1 cellular context compared by ENCODE assay signal in genomic region chr17:82450357-82451106, GRCh38.
A peak's percentile ranks its signal among the peaks of the same experiment; 100 is the strongest.
TF ChIP-seq lines count a peak whose summit lies in the region.

TSS of gene CYBC1 (minus strand) at chr17:82450752. CDS start at chr17:82449254, 1,498 bp downstream.

TF ChIP-seq in K562, 482 proteins besides CTCF, POLR2A, EP300 and RAD21 (continued from another document and continues in another):
- TF ChIP-seq CREB1 (IDR thresholded peaks at IDR 0.05) (peak; percentile 49; the same call in 1 of the 2 replicates), CREB1 (CRISPR knock-in tag; IDR thresholded peaks at IDR 0.05) (no peak), BMI1 (IDR thresholded peaks at IDR 0.05; ENCODE audit: low read length) (no peak), ZNF318 (IDR thresholded peaks at IDR 0.05; ENCODE audit: borderline replicate concordance in 1 of 2, low read depth in 1 of 2) (no peak), RBM22 (IDR thresholded peaks at IDR 0.05; ENCODE audit: low read depth, low read length, poor library complexity, severe bottlenecking) (peak; percentile 34), PTRF (tag; IDR thresholded peaks at IDR 0.05) (no peak), ZBTB33 (CRISPR knock-in tag; IDR thresholded peaks at IDR 0.05) (0 out of 2 replicates have a peak, but pooled peaks have one; percentile 10), IRF9 (tag; IDR thresholded peaks at IDR 0.05) (no peak), ZNF561 (CRISPR knock-in tag; conservative IDR thresholded peaks at IDR 0.05) (no peak), HINFP (tag; conservative IDR thresholded peaks at IDR 0.05; ENCODE audit: low read depth) (no peak), GTF2B (IDR thresholded peaks at IDR 0.05; ENCODE audit: extremely low read depth, insufficient read length) (no peak), GTF3C2 (IDR thresholded peaks at IDR 0.05; ENCODE audit: borderline replicate concordance, extremely low read depth, insufficient read length) (no peak), ZBTB43 (CRISPR knock-in tag; IDR thresholded peaks at IDR 0.05) (0 out of 2 replicates have a peak, but pooled peaks have one; percentile 65), TAF1 (IDR thresholded peaks at IDR 0.05; ENCODE audit: control insufficient read depth, extremely low read depth, insufficient read depth, low read length, severe bottlenecking) (peak; percentile 83), PCBP2 (IDR thresholded peaks at IDR 0.05; ENCODE audit: low read depth, low read length, poor library complexity, severe bottlenecking) (no peak), TGIF2 (CRISPR knock-in tag; IDR thresholded peaks at IDR 0.05) (no peak), MEF2D (tag; conservative IDR thresholded peaks at IDR 0.05; ENCODE audit: low read depth) (no peak), SAP30 (IDR thresholded peaks at IDR 0.05; ENCODE audit: borderline replicate concordance, insufficient read depth, low read depth, low read length, poor library complexity, severe bottlenecking) (peak; percentile 86), ZNF224 (CRISPR knock-in tag; IDR thresholded peaks at IDR 0.05) (no peak), ZNF507 (tag; conservative IDR thresholded peaks at IDR 0.05) (no peak), BHLHE40 (IDR thresholded peaks at IDR 0.05; ENCODE audit: low read length) (peak; percentile 65; the same call in 1 of the 2 replicates), PTBP1 (IDR thresholded peaks at IDR 0.05; ENCODE audit: low read depth, low read length) (no peak), KLF1 (tag; IDR thresholded peaks at IDR 0.05) (no peak), KDM2B (CRISPR knock-in tag; IDR thresholded peaks at IDR 0.05) (peak; percentile 45; the same call in 1 of the 2 replicates), HMBOX1 (IDR thresholded peaks at IDR 0.05) (no peak), E4F1 (CRISPR knock-in tag; IDR thresholded peaks at IDR 0.05; ENCODE audit: borderline replicate concordance) (no peak), ATF6 (CRISPR knock-in tag; IDR thresholded peaks at IDR 0.05) (no peak), ZFP30 (CRISPR knock-in tag; IDR thresholded peaks at IDR 0.05; ENCODE audit: borderline replicate concordance) (no peak), HDAC1 (IDR thresholded peaks at IDR 0.05) (peak in 1 of 2 experiments; percentile 88; a peak in 2 of 4 replicates), HNRNPLL (IDR thresholded peaks at IDR 0.05; ENCODE audit: low read depth, low read length, poor library complexity, severe bottlenecking) (no peak), ETV1 (tag; conservative IDR thresholded peaks at IDR 0.05; ENCODE audit: low read depth) (peak; percentile 58)
